1 cellular context compared by ENCODE assay signal in genomic region chr5:142333749-142334148, GRCh38. TPM values are rescaled to one million over a fixed set of nuclear protein-coding genes. Genes with fewer than 3 reads are reported as not detected.
"Had no signal": no experiment of that assay in that cellular context is flagged by ENCODE, and none has a peak within 500 bp of the region (broad histone marks: within the 10 kb centered on the region; RNA-seq: fewer than 3 reads in every experiment).

No MANE protein-coding gene starts in this region.

RNA-seq across cellular contexts. Expression of gene SPRY4, which starts 8.9 kb away (rescaled TPM):
- total RNA-seq: activated B cell treated with CpG ODN at 0.5 μM for 24 hours had no signal
